8 cellular contexts compared by ENCODE assay signal in the genomic region with DNA sequence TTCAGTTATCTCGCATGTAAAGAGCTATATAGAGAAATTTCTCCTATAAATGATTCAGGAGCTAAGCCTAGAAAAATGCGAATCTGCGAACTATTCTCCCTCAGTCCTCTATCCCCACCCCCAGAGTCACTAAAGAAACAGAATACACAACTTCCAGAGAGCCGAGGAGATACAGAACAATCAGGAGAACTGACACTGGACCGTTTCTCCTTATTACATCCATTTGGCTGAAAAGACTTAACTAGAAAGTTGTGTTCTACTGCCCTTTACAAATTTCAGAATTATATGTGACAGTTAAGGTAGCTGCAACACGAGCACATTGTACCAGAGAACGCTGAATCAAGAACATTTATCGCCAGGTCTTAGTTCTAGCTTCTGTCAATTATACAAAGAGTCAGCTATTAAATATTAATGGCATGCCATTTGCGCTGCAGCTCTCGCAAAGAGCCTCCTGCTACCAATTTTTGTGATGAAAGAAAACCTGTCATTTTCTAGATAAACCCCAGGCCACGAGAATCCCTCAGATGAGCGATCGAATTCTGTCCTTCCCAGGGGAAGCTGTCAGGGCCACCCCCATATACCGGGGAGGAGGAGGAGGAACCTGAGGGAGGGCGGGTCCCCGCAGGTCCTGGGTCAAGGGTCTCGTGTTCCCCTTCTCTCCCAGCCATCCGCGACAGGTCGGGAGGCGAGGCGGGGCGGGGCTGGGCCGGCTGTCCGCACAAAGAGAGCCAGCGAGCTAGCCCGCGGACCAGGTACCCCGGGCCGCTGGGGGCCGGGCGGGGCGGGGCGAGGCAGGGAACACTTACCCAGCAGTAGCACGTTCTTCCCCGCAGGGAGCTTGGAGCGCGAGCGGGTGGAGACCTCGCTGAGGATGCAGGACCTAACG. TPM values are rescaled to one million over a fixed set of nuclear protein-coding genes. Genes with fewer than 3 reads are reported as not detected.
DNase-seq lines count a peak whose midpoint lies in the region; ATAC-seq, FAIRE-seq and TF ChIP-seq lines count a peak whose summit lies in the region.

No MANE protein-coding gene starts in this region.

- H3F3A ChIP-seq in SK-N-SH (replicated peaks; ENCODE audit: insufficient read depth) = peaks cover 8% of the 10 kb centered on the region

- H3K9me3 ChIP-seq in SK-N-SH = no peaks in the 10 kb centered on the region
- no peaks in the 10 kb centered on the region for H3K9me3 ChIP-seq in astrocyte (ENCODE audit: insufficient read depth, low read depth, low read length)

- peaks cover 30% of the 10 kb centered on the region for H4K20me1 ChIP-seq in SK-N-SH (ENCODE audit: insufficient read depth)
- peaks cover 36% of the 10 kb centered on the region for H4K20me1 ChIP-seq in astrocyte (ENCODE audit: insufficient read depth, low read length)

- peaks cover 57% of the 10 kb centered on the region for H3K79me2 ChIP-seq in SK-N-SH (ENCODE audit: insufficient read depth)
- peaks cover 65% of the 10 kb centered on the region for H3K79me2 ChIP-seq in astrocyte (ENCODE audit: insufficient read depth, low read length)

- TF ChIP-seq CTCF in SK-N-SH (IDR thresholded peaks at IDR 0.05) = 0 out of 2 replicates have a peak, but pooled peaks have one; percentile 8
- TF ChIP-seq CTCF in astrocyte (IDR thresholded peaks at IDR 0.05; ENCODE audit: insufficient read depth, low read depth, low read length) = no peak

- DNase-seq in DMS114 treated with DMSO at 0.1 percent for 48 hours (lab: John Stamatoyannopoulos, UW; ENCODE audit: unreplicated experiment) = peak; percentile 47
- peak; percentile 77 for DNase-seq in SK-N-SH
- no peak for DNase-seq in astrocyte (ENCODE audit: low read depth)
- DNase-seq in hypothalamus (lab: John Stamatoyannopoulos, UW) = peak in 46 of 51 donors; percentile 17 to 82 (median 48)
- DNase-seq in retina = peak; percentile 82
- no peak for DNase-seq in cerebellar nuclear complex (lab: John Stamatoyannopoulos, UW)

- no peak for TF ChIP-seq EP300 in SK-N-SH (IDR thresholded peaks at IDR 0.05; ENCODE audit: borderline replicate concordance in 1 of 2, low read depth in 1 of 2, low read length in 1 of 2)

- no peak overlapping the region for H3K27ac Mint-ChIP-seq in astrocyte (ENCODE audit: unreplicated experiment)

- no peak for TF ChIP-seq RAD21 in SK-N-SH (IDR thresholded peaks at IDR 0.05; ENCODE audit: low read length)

- H3K4me1 ChIP-seq in SK-N-SH (ENCODE audit: control insufficient read depth in 1 of 2, insufficient read depth in 2 of 2, low read depth in 1 of 2, low read length in 1 of 2) = peaks cover 4 to 6% of the 10 kb centered on the region in 2 experiments; a peak in 2 of 4 replicates
- peaks cover 11% of the 10 kb centered on the region for H3K4me1 ChIP-seq in astrocyte (ENCODE audit: insufficient read depth, low read length)

- H3K4me1 Mint-ChIP-seq in astrocyte (ENCODE audit: low read depth, unreplicated experiment) = peaks cover 6% of the 10 kb centered on the region

- H3K4me2 ChIP-seq in SK-N-SH (peak overlapping the region; percentile 86), astrocyte (ENCODE audit: low read length) (peak overlapping the region; percentile 85)

- POLR2A ChIA-PET in SK-N-SH (lab: Yijun Ruan, JAX) = interaction anchor here (0.8 kb wide), 1 partner anchor 9 kb away, joined by 3 read pairs; no protein-coding TSS in a partner anchor

- H2AFZ ChIP-seq in SK-N-SH (ENCODE audit: low read depth) (peak overlapping the region; percentile 76), astrocyte (ENCODE audit: low read depth, low read length) (peak overlapping the region; percentile 93)

- H3K9me3 Mint-ChIP-seq in astrocyte (ENCODE audit: unreplicated experiment) = no peaks in the 10 kb centered on the region

- H3K9ac ChIP-seq in SK-N-SH = peak overlapping the region; percentile 97
- H3K9ac ChIP-seq in astrocyte (ENCODE audit: low read length) = peak overlapping the region; percentile 97

- peaks cover 4% of the 10 kb centered on the region for H3K36me3 Mint-ChIP-seq in astrocyte (ENCODE audit: low read depth, unreplicated experiment)

- under 1% methylated on average over 15 of the region's 41 CpGs for WGBS in SK-N-SH (ENCODE audit: low lambda C conversion rate)

- peaks cover 0 to 14% of the 10 kb centered on the region in 2 experiments for H3K36me3 ChIP-seq in SK-N-SH (replicated peaks in 1 of 2; ENCODE audit: control insufficient read depth in 1 of 2, insufficient read depth in 2 of 2, low read length in 1 of 2)
- H3K36me3 ChIP-seq in astrocyte (ENCODE audit: insufficient read depth, low read length) = no peaks in the 10 kb centered on the region

- H3K27me3 ChIP-seq in SK-N-SH (ENCODE audit: insufficient read depth) (no peaks in the 10 kb centered on the region), astrocyte (ENCODE audit: insufficient read depth, low read length) (no peaks in the 10 kb centered on the region)

- peak overlapping the region; percentile 87 for H3K4me3 Mint-ChIP-seq in astrocyte (ENCODE audit: unreplicated experiment)

- H3K27me3 Mint-ChIP-seq in astrocyte (ENCODE audit: low read depth, unreplicated experiment) = no peaks in the 10 kb centered on the region

- H3K27ac ChIP-seq in SK-N-SH (ENCODE audit: low read depth in 2 of 2, low read length in 1 of 2) (peak overlapping the region; percentile 90 to 96), astrocyte (ENCODE audit: low read depth, low read length) (peak overlapping the region; percentile 95)

- peak; percentile 27 for ATAC-seq in GM19468 (IDR thresholded peaks at IDR 0.05; ENCODE audit: extremely low read depth, unreplicated experiment)
- peak; percentile 45 for ATAC-seq in HG03571 (IDR thresholded peaks at IDR 0.05; ENCODE audit: unreplicated experiment)

- no peaks in the 10 kb centered on the region for H3K9me2 ChIP-seq in SK-N-SH

- peak overlapping the region; percentile 85 to 87 for H3K4me3 ChIP-seq in SK-N-SH (ENCODE audit: low read depth in 2 of 2, low read length in 1 of 2)
- H3K4me3 ChIP-seq in astrocyte (ENCODE audit: insufficient read depth, low read depth, low read length) = peak overlapping the region; percentile 86

- CTCF ChIA-PET in SK-N-SH (lab: Yijun Ruan, JAX) = interaction anchor here (0.9 to 2.1 kb wide), 5 partner anchors 9 to 102 kb away, joined by 3 to 7 read pairs (median 3); no protein-coding TSS in a partner anchor

- FAIRE-seq in astrocyte (lab: Jason Lieb, UNC) = no peak

TF ChIP-seq in SK-N-SH, 30 proteins besides CTCF, POLR2A, EP300 and RAD21 (continues in another document):
- TF ChIP-seq CHD2 (IDR thresholded peaks at IDR 0.05; ENCODE audit: low read length, partially characterized antibody) (no peak), POLR2AphosphoS5 (IDR thresholded peaks at IDR 0.05; ENCODE audit: low read depth, low read length) (no peak), RFX5 (IDR thresholded peaks at IDR 0.05; ENCODE audit: low read length) (no peak), MXI1 (IDR thresholded peaks at IDR 0.05; ENCODE audit: low read depth, low read length) (peak; percentile 83), NFIC (IDR thresholded peaks at IDR 0.05; ENCODE audit: borderline replicate concordance) (no peak), RXRA (IDR thresholded peaks at IDR 0.05; ENCODE audit: borderline replicate concordance, low read depth) (no peak), FOSL2 (IDR thresholded peaks at IDR 0.05; ENCODE audit: borderline replicate concordance, low read depth) (no peak), ELF1 (IDR thresholded peaks at IDR 0.05) (no peak), FOXJ3 (CRISPR knock-in tag; IDR thresholded peaks at IDR 0.05) (no peak)
- TF ChIP-seq, protein P1, sequence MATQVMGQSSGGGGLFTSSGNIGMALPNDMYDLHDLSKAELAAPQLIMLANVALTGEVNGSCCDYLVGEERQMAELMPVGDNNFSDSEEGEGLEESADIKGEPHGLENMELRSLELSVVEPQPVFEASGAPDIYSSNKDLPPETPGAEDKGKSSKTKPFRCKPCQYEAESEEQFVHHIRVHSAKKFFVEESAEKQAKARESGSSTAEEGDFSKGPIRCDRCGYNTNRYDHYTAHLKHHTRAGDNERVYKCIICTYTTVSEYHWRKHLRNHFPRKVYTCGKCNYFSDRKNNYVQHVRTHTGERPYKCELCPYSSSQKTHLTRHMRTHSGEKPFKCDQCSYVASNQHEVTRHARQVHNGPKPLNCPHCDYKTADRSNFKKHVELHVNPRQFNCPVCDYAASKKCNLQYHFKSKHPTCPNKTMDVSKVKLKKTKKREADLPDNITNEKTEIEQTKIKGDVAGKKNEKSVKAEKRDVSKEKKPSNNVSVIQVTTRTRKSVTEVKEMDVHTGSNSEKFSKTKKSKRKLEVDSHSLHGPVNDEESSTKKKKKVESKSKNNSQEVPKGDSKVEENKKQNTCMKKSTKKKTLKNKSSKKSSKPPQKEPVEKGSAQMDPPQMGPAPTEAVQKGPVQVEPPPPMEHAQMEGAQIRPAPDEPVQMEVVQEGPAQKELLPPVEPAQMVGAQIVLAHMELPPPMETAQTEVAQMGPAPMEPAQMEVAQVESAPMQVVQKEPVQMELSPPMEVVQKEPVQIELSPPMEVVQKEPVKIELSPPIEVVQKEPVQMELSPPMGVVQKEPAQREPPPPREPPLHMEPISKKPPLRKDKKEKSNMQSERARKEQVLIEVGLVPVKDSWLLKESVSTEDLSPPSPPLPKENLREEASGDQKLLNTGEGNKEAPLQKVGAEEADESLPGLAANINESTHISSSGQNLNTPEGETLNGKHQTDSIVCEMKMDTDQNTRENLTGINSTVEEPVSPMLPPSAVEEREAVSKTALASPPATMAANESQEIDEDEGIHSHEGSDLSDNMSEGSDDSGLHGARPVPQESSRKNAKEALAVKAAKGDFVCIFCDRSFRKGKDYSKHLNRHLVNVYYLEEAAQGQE (IDR thresholded peaks at IDR 0.05; ENCODE audit: low read depth, low read length) = no peak
- TF ChIP-seq, protein P2, sequence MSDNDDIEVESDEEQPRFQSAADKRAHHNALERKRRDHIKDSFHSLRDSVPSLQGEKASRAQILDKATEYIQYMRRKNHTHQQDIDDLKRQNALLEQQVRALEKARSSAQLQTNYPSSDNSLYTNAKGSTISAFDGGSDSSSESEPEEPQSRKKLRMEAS (IDR thresholded peaks at IDR 0.05; ENCODE audit: low read depth) = peak; percentile 21; the same call in 1 of the 2 replicates
- TF ChIP-seq, protein P3, sequence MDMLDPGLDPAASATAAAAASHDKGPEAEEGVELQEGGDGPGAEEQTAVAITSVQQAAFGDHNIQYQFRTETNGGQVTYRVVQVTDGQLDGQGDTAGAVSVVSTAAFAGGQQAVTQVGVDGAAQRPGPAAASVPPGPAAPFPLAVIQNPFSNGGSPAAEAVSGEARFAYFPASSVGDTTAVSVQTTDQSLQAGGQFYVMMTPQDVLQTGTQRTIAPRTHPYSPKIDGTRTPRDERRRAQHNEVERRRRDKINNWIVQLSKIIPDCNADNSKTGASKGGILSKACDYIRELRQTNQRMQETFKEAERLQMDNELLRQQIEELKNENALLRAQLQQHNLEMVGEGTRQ (IDR thresholded peaks at IDR 0.05; ENCODE audit: borderline replicate concordance, low read depth, low read length) = no peak

RNA-seq across cellular contexts. Expression of a gene that starts 0.9 kb away (rescaled TPM):
- 15.4 and 16.9 TPM in 2 replicates for polyA plus RNA-seq in SK-N-SH (2012; rRNA removed)
- polyA plus RNA-seq in SK-N-SH (2012; cell fraction: cytosol; rRNA removed) = 21.2 and 33.6 TPM in 2 replicates
- 17.8 and 19.0 TPM in 2 replicates for polyA plus RNA-seq in SK-N-SH (2012; cell fraction: nucleus; rRNA removed)
- 39.0 and 43.0 TPM in 2 replicates for total RNA-seq in astrocyte

Comparison
In these comparisons a context has a peak if more than half of its experiments do, and no peak if none do; other contexts are left out.
1. DNase-seq: peak in DMS114 treated with DMSO at 0.1 percent for 48 hours (single experiment), SK-N-SH (single experiment), hypothalamus (46 of 51) and retina (single experiment); none in astrocyte (single experiment) and cerebellar nuclear complex (0 of 2).